Comparison of ENCODE assay signal across 8 cellular contexts in genomic region chr10:123135415-123136141, GRCh38. TPM values are rescaled to one million over a fixed set of nuclear protein-coding genes. Genes with fewer than 3 reads are reported as not detected.
DNase-seq lines count a peak whose midpoint lies in the region; ATAC-seq and TF ChIP-seq lines count a peak whose summit lies in the region.

TSS of gene HMX3 (plus strand) at chr10:123135970. CDS start at chr10:123136051, 81 bp downstream.

- no peaks in the 10 kb centered on the region for H3K36me3 Mint-ChIP-seq in natural killer cell

- ATAC-seq in natural killer cell (peak in 2 of 3 donors; percentile 45 to 50), GM18907 (IDR thresholded peaks at IDR 0.05; ENCODE audit: unreplicated experiment) (no peak)

- H3K27ac Mint-ChIP-seq in natural killer cell, result peak within 1 kb of the TSS in 1 of 2 donors; percentile 31

- peak; percentile 61 for DNase-seq in activated T-cell treated with anti-CD3 and anti-CD28 coated beads, Interleukin-2, amount 50 U/mL, for 1 hour
- DNase-seq in activated T-cell treated with anti-CD3 and anti-CD28 coated beads for 4 hours, result no peak
- DNase-seq in NCI-H69 (lab: John Stamatoyannopoulos, UW), result peak; percentile 63
- DNase-seq in adipocyte (ENCODE audit: low read depth), result peak; percentile 54
- DNase-seq in natural killer cell, result no peak
- DNase-seq in brain microvascular endothelial cell, result no peak
- no peak for DNase-seq in NCI-H774 (lab: John Stamatoyannopoulos, UW)

- no peak within 1 kb of the TSS for H3K27ac ChIP-seq in brain microvascular endothelial cell

- H3K9me3 Mint-ChIP-seq in natural killer cell, result no peaks in the 10 kb centered on the region

- H3K27me3 ChIP-seq in adipocyte (replicated peaks; ENCODE audit: control insufficient read depth, insufficient read depth, low read length) (peaks cover 73% of the 10 kb centered on the region), brain microvascular endothelial cell (replicated peaks) (peaks cover 92% of the 10 kb centered on the region)

- H3K36me3 ChIP-seq in adipocyte (ENCODE audit: control insufficient read depth, insufficient read depth, low read length, severe bottlenecking) (no peaks in the 10 kb centered on the region), brain microvascular endothelial cell (replicated peaks) (no peaks in the 10 kb centered on the region)

- H3K4me3 ChIP-seq in adipocyte (ENCODE audit: low read length) (peak within 1 kb of the TSS; percentile 69), brain microvascular endothelial cell (ENCODE audit: low read depth, low read length) (no peak within 1 kb of the TSS)

- peaks cover 10% of the 10 kb centered on the region for H3K4me1 ChIP-seq in adipocyte (ENCODE audit: control insufficient read depth, insufficient read depth, low read length)

- H3K4me1 Mint-ChIP-seq in natural killer cell, result peaks cover 20 to 28% of the 10 kb centered on the region in 2 donors

- H3K9me3 ChIP-seq in adipocyte (ENCODE audit: control insufficient read depth, low read length), result no peaks in the 10 kb centered on the region

- intact Hi-C loops in natural killer cell (cut with micrococcal nuclease), result loop anchor here (10.0 kb wide), 1 partner anchor 829 kb away; no protein-coding TSS in a partner anchor

- H3K9ac ChIP-seq in adipocyte (ENCODE audit: low read length), result no peak within 1 kb of the TSS

- H3K27me3 Mint-ChIP-seq in natural killer cell (ENCODE audit: low read depth in 2 of 2), result peaks cover 64 to 76% of the 10 kb centered on the region in 2 donors

- H3K4me3 Mint-ChIP-seq in natural killer cell, result peak within 1 kb of the TSS; percentile 77

- in situ Hi-C loops in brain microvascular endothelial cell (cut with HindIII; ENCODE audit: low pct_ligation_motif_present, low sequenced_read_pairs), result no loop called here

- TF ChIP-seq CTCF in natural killer cell (IDR thresholded peaks at IDR 0.05) (no peak), brain microvascular endothelial cell (IDR thresholded peaks at IDR 0.05; ENCODE audit: low read depth, low read length, missing control alignments) (no peak)

RNA-seq across cellular contexts. Expression of gene HMX3, which starts in this region (rescaled TPM):
- total RNA-seq in natural killer cell, result under 1 TPM in 1 of 3 donors, not detected in 2; 0.33 TPM

Comparison
In these comparisons a context has a peak if more than half of its experiments do, and no peak if none do; other contexts are left out.
1. DNase-seq: peak in activated T-cell treated with anti-CD3 and anti-CD28 coated beads, Interleukin-2, amount 50 U/mL, for 1 hour (single experiment), NCI-H69 (single experiment) and adipocyte (single experiment); none in activated T-cell treated with anti-CD3 and anti-CD28 coated beads for 4 hours (single experiment), natural killer cell (single experiment), brain microvascular endothelial cell (single experiment) and NCI-H774 (single experiment).
2. Peak in ATAC-seq in natural killer cell; RNA of the gene not detected or under 1 TPM.